Comparison of ENCODE assay signal across 12 cellular contexts in the genomic region with DNA sequence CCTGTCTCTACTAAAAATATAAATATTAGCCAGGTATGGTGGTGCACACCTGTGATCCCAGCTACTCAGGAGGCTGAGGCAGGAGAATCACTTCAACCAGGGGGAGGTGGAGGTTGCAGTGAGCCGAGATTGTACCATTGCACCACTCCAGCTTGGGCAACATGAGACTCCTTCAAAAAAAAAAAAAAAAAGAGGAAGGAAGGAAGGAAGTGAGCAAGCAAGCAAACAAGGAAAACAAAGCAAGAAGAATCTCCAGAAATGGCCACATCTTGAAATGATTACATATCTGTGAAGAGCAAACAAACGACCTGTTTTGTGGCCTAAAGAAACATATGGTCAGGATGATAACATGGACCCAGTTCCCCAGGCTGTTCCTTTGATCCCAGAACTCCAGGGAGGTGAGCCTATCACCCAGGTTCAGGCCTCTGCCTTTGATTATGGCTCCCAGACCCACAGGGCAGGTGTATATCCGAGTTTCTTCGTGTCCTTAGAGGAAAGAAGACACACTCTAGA. TPM values are rescaled to one million over a fixed set of nuclear protein-coding genes. Genes with fewer than 3 reads are reported as not detected.
DNase-seq lines count a peak whose midpoint lies in the region; ATAC-seq and TF ChIP-seq lines count a peak whose summit lies in the region.
"Had no signal": no experiment of that assay in that cellular context is flagged by ENCODE, and none has a peak within 500 bp of the region (broad histone marks: within the 10 kb centered on the region; RNA-seq: fewer than 3 reads in every experiment).

No MANE protein-coding gene starts in this region.

- no peak for ATAC-seq in GM21825 (IDR thresholded peaks at IDR 0.05; ENCODE audit: unreplicated experiment)
- ATAC-seq: activated CD8-positive, alpha-beta T cell treated with anti-CD3 and anti-CD28 coated beads, Interleukin-2, amount 10 ng/mL, durations not matched to agents 7 days and 5 days had no signal

- no peaks in the 10 kb centered on the region for H3K9me3 Mint-ChIP-seq in progenitor cell of endocrine pancreas (ENCODE audit: low read depth)
- H3K9me3 Mint-ChIP-seq in nephron progenitor cell = no peaks in the 10 kb centered on the region

- TF ChIP-seq CTCF in progenitor cell of endocrine pancreas (IDR thresholded peaks at IDR 0.05; ENCODE audit: unreplicated experiment) (no peak), nephron progenitor cell (IDR thresholded peaks at IDR 0.05) (no peak)

- H3K36me3 Mint-ChIP-seq in progenitor cell of endocrine pancreas (ENCODE audit: insufficient read depth) (peaks cover 23% of the 10 kb centered on the region), nephron progenitor cell (ENCODE audit: low read depth) (peaks cover 66% of the 10 kb centered on the region)

- H3K27ac Mint-ChIP-seq in progenitor cell of endocrine pancreas = peak overlapping the region; percentile 44
- H3K27ac Mint-ChIP-seq in nephron progenitor cell = no peak overlapping the region
- H3K27ac Mint-ChIP-seq: activated CD8-positive, alpha-beta T cell treated with anti-CD3 and anti-CD28 coated beads, Interleukin-2, amount 10 ng/mL, durations not matched to agents 7 days and 5 days; activated naive CD8-positive, alpha-beta T cell had no signal

- H3K4me3 Mint-ChIP-seq in progenitor cell of endocrine pancreas (ENCODE audit: low read depth) (no peak overlapping the region), nephron progenitor cell (no peak overlapping the region)
- H3K4me3 Mint-ChIP-seq: activated CD8-positive, alpha-beta T cell treated with anti-CD3 and anti-CD28 coated beads, Interleukin-2, amount 10 ng/mL, durations not matched to agents 7 days and 5 days; activated naive CD8-positive, alpha-beta T cell had no signal

- DNase-seq in EL = peak; percentile 34
- DNase-seq in NOMO-1 treated with dmso at 0.1 percent for 144 hours (lab: John Stamatoyannopoulos, UW; ENCODE audit: unreplicated experiment) = peak; percentile 6
- DNase-seq in dermis blood vessel endothelial cell = peak; percentile 66
- no peak for DNase-seq in progenitor cell of endocrine pancreas (ENCODE audit: low spot score, unreplicated experiment)
- DNase-seq in NCI-H1417 (lab: John Stamatoyannopoulos, UW) = no peak
- DNase-seq in hypothalamus (lab: John Stamatoyannopoulos, UW) = no peak
- DNase-seq in nephron progenitor cell = no peak
- DNase-seq: activated CD8-positive, alpha-beta T cell treated with anti-CD3 and anti-CD28 coated beads, Interleukin-2, amount 10 ng/mL, durations not matched to agents 7 days and 5 days; stimulated activated CD4-positive, alpha-beta T cell treated with anti-CD3 and anti-CD28 coated beads, Interleukin-12 subunit alpha, Interleukin-12 subunit beta, amount 100 ng/mL, for 4 hours; stimulated activated CD8-positive, alpha-beta memory T cell treated with anti-CD3 and anti-CD28 coated beads, Interleukin-4, amount 100 ng/mL, for 48 hours had no signal

- no peaks in the 10 kb centered on the region for H3K27me3 Mint-ChIP-seq in progenitor cell of endocrine pancreas
- H3K27me3 Mint-ChIP-seq in nephron progenitor cell (ENCODE audit: low read depth, poor library complexity) = no peaks in the 10 kb centered on the region
- H3K27me3 Mint-ChIP-seq: activated naive CD8-positive, alpha-beta T cell had no signal

- H3K4me1 Mint-ChIP-seq in progenitor cell of endocrine pancreas (ENCODE audit: low read depth) = peaks cover 15% of the 10 kb centered on the region
- H3K4me1 Mint-ChIP-seq in nephron progenitor cell = no peaks in the 10 kb centered on the region

RNA-seq across cellular contexts. Expression of a gene that starts 8.9 kb away (rescaled TPM):
- total RNA-seq in dermis blood vessel endothelial cell = 68.4 and 79.8 TPM in 2 replicates
- total RNA-seq in progenitor cell of endocrine pancreas = 54.6 and 54.7 TPM in 2 replicates

RNA-seq across cellular contexts. Expression of a gene that starts 9.0 kb away (rescaled TPM):
- total RNA-seq in dermis blood vessel endothelial cell (14.0 and 20.8 TPM in 2 replicates), progenitor cell of endocrine pancreas (19.8 and 23.9 TPM in 2 replicates)

RNA-seq across cellular contexts. Expression of a gene that starts 29.2 kb away (rescaled TPM):
- total RNA-seq in dermis blood vessel endothelial cell = 6.2 and 11.6 TPM in 2 replicates
- 24.8 and 29.9 TPM in 2 replicates for total RNA-seq in progenitor cell of endocrine pancreas

RNA-seq across cellular contexts. Expression of a gene that starts 30.6 kb away (rescaled TPM):
- total RNA-seq in dermis blood vessel endothelial cell = 0.51 and 2.1 TPM in 2 replicates
- total RNA-seq in progenitor cell of endocrine pancreas = 17.0 and 21.6 TPM in 2 replicates

RNA-seq across cellular contexts. Expression of a gene that starts 57.0 kb away (rescaled TPM):
- total RNA-seq in dermis blood vessel endothelial cell = under 0.01 and 0.05 TPM in 2 replicates
- total RNA-seq in progenitor cell of endocrine pancreas = 0.05 TPM in 1 of 2 replicates, not detected in the other

Comparison
In these comparisons a context has a peak if more than half of its experiments do, and no peak if none do; other contexts are left out.
1. DNase-seq: peak in EL (single experiment), NOMO-1 treated with dmso at 0.1 percent for 144 hours (single experiment) and dermis blood vessel endothelial cell (single experiment); none in progenitor cell of endocrine pancreas (single experiment), NCI-H1417 (0 of 3), hypothalamus (0 of 51) and nephron progenitor cell (single experiment).